ENCODE assay signal across 11 cellular contexts in the genomic region with DNA sequence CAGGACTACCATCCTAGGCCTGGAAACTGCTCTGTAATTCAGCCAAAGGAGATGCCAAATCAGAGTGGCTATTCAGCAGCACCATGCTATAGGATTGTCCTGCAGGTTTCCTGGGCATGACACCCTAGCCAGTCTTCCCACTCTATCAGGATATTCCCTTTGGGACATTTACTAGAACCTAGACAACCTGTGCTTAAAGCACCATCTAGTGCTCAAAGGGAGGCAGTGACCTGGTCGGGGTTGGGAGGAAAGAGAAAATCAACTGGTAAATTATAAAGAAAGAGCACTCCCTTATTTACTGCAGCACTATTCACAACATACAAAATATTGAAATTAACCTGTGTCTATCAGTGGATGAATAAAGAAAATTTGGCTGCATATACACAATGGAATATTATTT.
DNase-seq lines count a peak whose midpoint lies in the region; ATAC-seq, FAIRE-seq and TF ChIP-seq lines count a peak whose summit lies in the region.
"Had no signal": no experiment of that assay in that cellular context is flagged by ENCODE, and none has a peak within 500 bp of the region (broad histone marks: within the 10 kb centered on the region; RNA-seq: fewer than 3 reads in every experiment).

No MANE protein-coding gene starts in this region.

- WGBS in neuronal stem cell (ENCODE audit: extremely low coverage in 2 of 2, insufficient read length in 2 of 2, insufficient replicate concordance in 1 of 2), 2 donors: no CpG with 5 or more reads among the region's 1 CpG

- TF ChIP-seq POLR2A in GM12891 (IDR thresholded peaks at IDR 0.05; ENCODE audit: low read depth, low read length): no peak

- no peak overlapping the region for H3K4ac ChIP-seq in neuronal stem cell (ENCODE audit: low read length)

- H4K8ac ChIP-seq in neuronal stem cell (ENCODE audit: low read depth, low read length): no peak overlapping the region

- H3F3A ChIP-seq in MM.1S (ENCODE audit: insufficient read depth, low read length): no peaks in the 10 kb centered on the region

- H2BK120ac ChIP-seq in neuronal stem cell (ENCODE audit: low read depth, low read length): no peak overlapping the region

- H3K36me3 ChIP-seq in MM.1S (replicated peaks; ENCODE audit: insufficient read depth, low read length) (no peaks in the 10 kb centered on the region), neuronal stem cell (replicated peaks in 1 of 2; ENCODE audit: control insufficient read depth in 2 of 2, insufficient read depth in 2 of 2, low read length in 2 of 2) (no peaks in the 10 kb centered on the region)

- H2AK5ac ChIP-seq in neuronal stem cell (ENCODE audit: low read depth, low read length): no peak overlapping the region

- DNase-seq in GM12865 (ENCODE audit: low read depth): peak; percentile 11
- DNase-seq in MM.1S: peak; percentile 14
- DNase-seq in dermis microvascular lymphatic vessel endothelial cell (ENCODE audit: low read depth in 2 of 2): peak; percentile 11 to 50
- peak; percentile 20 for DNase-seq in neuronal stem cell (ENCODE audit: low spot score)
- DNase-seq in GM12891 (ENCODE audit: insufficient read length, low spot score): no peak
- DNase-seq in effector CD8-positive, alpha-beta T cell (lab: John Stamatoyannopoulos, UW): no peak
- DNase-seq: NK-92 treated with Interleukin-12 subunit alpha and Interleukin-12 subunit beta, amount 100 ng/mL, for 24 hours; occipital lobe; substantia nigra had no signal

- no peaks in the 10 kb centered on the region for H3K9me3 ChIP-seq in MM.1S (replicated peaks; ENCODE audit: insufficient read depth, low read length)
- no peaks in the 10 kb centered on the region for H3K9me3 ChIP-seq in neuronal stem cell (replicated peaks in 1 of 2; ENCODE audit: control insufficient read depth in 2 of 2, insufficient read depth in 1 of 2, low read depth in 1 of 2, low read length in 2 of 2)

- TF ChIP-seq CTCF in GM12865 (IDR thresholded peaks at IDR 0.05; ENCODE audit: insufficient read depth, low read depth, low read length, missing control alignments) (peak; percentile 38), MM.1S (IDR thresholded peaks at IDR 0.05; ENCODE audit: low read length) (peak; percentile 68)

- FAIRE-seq in GM12891 (lab: Jason Lieb, UNC): no peak

- H4K20me1 ChIP-seq in MM.1S (ENCODE audit: insufficient read depth, low read length): no peaks in the 10 kb centered on the region

- H3K4me1 ChIP-seq in MM.1S (ENCODE audit: low read length) (no peaks in the 10 kb centered on the region), neuronal stem cell (ENCODE audit: control insufficient read depth in 2 of 2, insufficient read depth in 1 of 2, low read depth in 1 of 2, low read length in 2 of 2) (no peaks in the 10 kb centered on the region)

- H2AFZ ChIP-seq in MM.1S (ENCODE audit: low read length): no peak overlapping the region
- no peak overlapping the region for H2AFZ ChIP-seq in neuronal stem cell (ENCODE audit: low read length)

- H3K27me3 ChIP-seq in MM.1S (replicated peaks; ENCODE audit: insufficient read depth, low read length): no peaks in the 10 kb centered on the region
- H3K27me3 ChIP-seq in neuronal stem cell (ENCODE audit: control insufficient read depth in 3 of 3, insufficient read depth in 3 of 3, low read depth in 1 of 3, low read length in 3 of 3): no peaks in the 10 kb centered on the region

- H3K79me2 ChIP-seq in MM.1S (ENCODE audit: low read length): no peaks in the 10 kb centered on the region

- no peak overlapping the region for H2BK12ac ChIP-seq in neuronal stem cell (ENCODE audit: low read length)

- no peak overlapping the region for H3K4me3 ChIP-seq in GM12865 (ENCODE audit: low read depth, low read length)
- H3K4me3 ChIP-seq in MM.1S (ENCODE audit: low read length): no peak overlapping the region
- no peak overlapping the region for H3K4me3 ChIP-seq in neuronal stem cell (ENCODE audit: low read length in 2 of 2)

- no peak overlapping the region for H2BK15ac ChIP-seq in neuronal stem cell (ENCODE audit: low read length)

- no peak overlapping the region for H2BK5ac ChIP-seq in neuronal stem cell (ENCODE audit: low read length)

- H3K14ac ChIP-seq in neuronal stem cell (ENCODE audit: low read length): no peak overlapping the region

- no peak overlapping the region for H3K18ac ChIP-seq in neuronal stem cell (ENCODE audit: low read length)

- H4K91ac ChIP-seq in neuronal stem cell (ENCODE audit: low read depth, low read length, poor library complexity): no peak overlapping the region

- H3K9me2 ChIP-seq in MM.1S (replicated peaks; ENCODE audit: insufficient read depth, low read length): no peaks in the 10 kb centered on the region

- H3K9ac ChIP-seq in MM.1S (ENCODE audit: low read length) (no peak overlapping the region), neuronal stem cell (ENCODE audit: low read depth, low read length, poor library complexity) (no peak overlapping the region)

- ATAC-seq in GM18907 (IDR thresholded peaks at IDR 0.05; ENCODE audit: unreplicated experiment): no peak
- ATAC-seq in activated CD4-positive, CD25-positive, alpha-beta regulatory T cell treated with anti-CD3 and anti-CD28 coated beads, Interleukin-2, amount 50 U/mL, for 24 hours: no peak

- H3K79me1 ChIP-seq in neuronal stem cell (ENCODE audit: low read depth, low read length): no peaks in the 10 kb centered on the region

- no peak overlapping the region for H3K4me2 ChIP-seq in MM.1S (ENCODE audit: low read depth, low read length)
- H3K4me2 ChIP-seq in neuronal stem cell (ENCODE audit: insufficient read depth, low read length, poor library complexity, severe bottlenecking): no peak overlapping the region

- no peak overlapping the region for H3K23ac ChIP-seq in neuronal stem cell (ENCODE audit: low read depth, low read length, poor library complexity)

- H3K27ac ChIP-seq in MM.1S (ENCODE audit: low read length): no peak overlapping the region
- no peak overlapping the region for H3K27ac ChIP-seq in neuronal stem cell (replicated peaks; ENCODE audit: low read length)

TF ChIP-seq in GM12891, 5 proteins besides CTCF, POLR2A, EP300 and RAD21:
- TF ChIP-seq POLR2AphosphoS5 (IDR thresholded peaks at IDR 0.05; ENCODE audit: low read depth, low read length) (no peak), SPI1 (IDR thresholded peaks at IDR 0.05; ENCODE audit: low read depth, low read length) (no peak), POU2F2 (IDR thresholded peaks at IDR 0.05; ENCODE audit: low read depth, low read length) (no peak), PAX5 (IDR thresholded peaks at IDR 0.05; ENCODE audit: insufficient read depth, low read length, severe bottlenecking) (no peak), TAF1 (IDR thresholded peaks at IDR 0.05; ENCODE audit: low read depth, low read length) (no peak)
TF ChIP-seq in GM12891: peak in this region for 0.

Comparison
In these comparisons a context has a peak if more than half of its experiments do, and no peak if none do; other contexts are left out.
1. DNase-seq: peak in GM12865 (single experiment), MM.1S (single experiment), dermis microvascular lymphatic vessel endothelial cell (2 of 2) and neuronal stem cell (single experiment); none in GM12891 (single experiment) and effector CD8-positive, alpha-beta T cell (single experiment).